ENCODE assay signal across 8 cellular contexts in the genomic region with DNA sequence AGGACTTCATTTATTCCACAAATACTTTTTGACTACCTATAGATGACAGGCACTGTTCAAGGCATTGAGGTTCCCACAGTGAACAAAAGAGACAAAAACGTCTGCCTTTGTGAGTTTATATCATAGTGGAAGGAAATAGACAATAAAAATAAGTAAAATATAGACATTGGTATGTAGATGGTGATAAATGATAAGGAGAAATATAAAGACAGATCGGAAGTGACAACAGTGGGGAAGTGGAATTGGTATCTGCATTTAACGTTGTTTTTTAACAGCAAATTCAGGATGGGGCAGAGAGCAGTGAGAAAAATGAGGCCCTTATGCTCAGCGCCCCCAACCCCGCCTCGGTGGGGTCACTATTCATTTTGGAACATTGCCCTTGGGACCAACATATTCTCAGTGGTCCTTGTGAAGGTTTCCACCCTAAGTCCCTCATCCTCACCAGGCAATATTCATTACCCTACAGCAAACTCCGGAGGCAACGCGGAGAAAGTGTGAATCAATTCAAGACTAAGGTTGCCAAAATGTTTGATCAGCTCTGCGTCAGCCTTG. TPM values are rescaled to one million over a fixed set of nuclear protein-coding genes. Genes with fewer than 3 reads are reported as not detected.
DNase-seq lines count a peak whose midpoint lies in the region; ATAC-seq, FAIRE-seq and TF ChIP-seq lines count a peak whose summit lies in the region.

No MANE protein-coding gene starts in this region.

- intact Hi-C loops in endothelial cell of umbilical vein (cut with micrococcal nuclease) = loop anchor here (2.0 to 10.0 kb wide), 4 partner anchors 52 to 518 kb away; a partner anchor contains a TSS

- H3K9me1 ChIP-seq in endothelial cell of umbilical vein (replicated peaks; ENCODE audit: control insufficient read depth, extremely low read depth, insufficient read depth, low read length) = no peaks in the 10 kb centered on the region

- H3K9ac ChIP-seq in MM.1S (ENCODE audit: low read length) (peak overlapping the region; percentile 97), endothelial cell of umbilical vein (replicated peaks; ENCODE audit: extremely low read depth, insufficient read depth, low read length) (peak overlapping the region; percentile 52)

- peak overlapping the region; percentile 84 for H3K4me2 ChIP-seq in MM.1S (ENCODE audit: low read depth, low read length)
- peak overlapping the region; percentile 98 for H3K4me2 ChIP-seq in endothelial cell of umbilical vein (ENCODE audit: insufficient read depth, low read length)

- H3K27me3 ChIP-seq in MM.1S (replicated peaks; ENCODE audit: insufficient read depth, low read length) (no peaks in the 10 kb centered on the region), endothelial cell of umbilical vein (ENCODE audit: control insufficient read depth in 2 of 2, insufficient read depth in 2 of 2, low read length in 2 of 2) (peaks cover 0 to 3% of the 10 kb centered on the region in 2 experiments)

- BruUV-seq in endothelial cell of umbilical vein (replicated peaks; lab: Mats Ljungman, UMichigan) = TSS peak; percentile 63

- H3K79me2 ChIP-seq in MM.1S (ENCODE audit: low read length) = peaks cover 50% of the 10 kb centered on the region
- peaks cover 33% of the 10 kb centered on the region for H3K79me2 ChIP-seq in endothelial cell of umbilical vein (ENCODE audit: control insufficient read depth, insufficient read depth, low read length)

- H4K20me1 ChIP-seq in MM.1S (ENCODE audit: insufficient read depth, low read length) (no peaks in the 10 kb centered on the region), endothelial cell of umbilical vein (replicated peaks; ENCODE audit: control insufficient read depth, extremely low read depth, insufficient read depth, low read length) (no peaks in the 10 kb centered on the region)

- CTCF ChIA-PET in endothelial cell of umbilical vein (lab: Charles Lee) = interaction anchor here (0.6 to 8.5 kb wide), 22 partner anchors 11 to 576 kb away, joined by 3 to 385 read pairs (median 6); a partner anchor contains a TSS

- peaks cover 6% of the 10 kb centered on the region; the same call in 1 of the 2 replicates for H3F3A ChIP-seq in MM.1S (ENCODE audit: insufficient read depth, low read length)

- H3K27ac ChIP-seq in MM.1S (ENCODE audit: low read length) = peak overlapping the region; percentile 31; the same call in 1 of the 2 replicates
- H3K27ac ChIP-seq in endothelial cell of umbilical vein (ENCODE audit: insufficient read depth, low read depth, low read length) = peak overlapping the region; percentile 56

- no peak for TF ChIP-seq CTCF in MM.1S (IDR thresholded peaks at IDR 0.05; ENCODE audit: low read length)
- TF ChIP-seq CTCF in endothelial cell of umbilical vein (IDR thresholded peaks at IDR 0.05; ENCODE audit: extremely low read depth in 1 of 2, insufficient read depth in 1 of 2, low read depth in 1 of 2, low read length in 2 of 2) = no peak

- no peaks in the 10 kb centered on the region for H3K9me3 ChIP-seq in MM.1S (replicated peaks; ENCODE audit: insufficient read depth, low read length)
- H3K9me3 ChIP-seq in endothelial cell of umbilical vein (replicated peaks; ENCODE audit: control insufficient read depth, insufficient read depth, low read length) = no peaks in the 10 kb centered on the region

- no peaks in the 10 kb centered on the region for H3K9me2 ChIP-seq in MM.1S (replicated peaks; ENCODE audit: insufficient read depth, low read length)

- H3K36me3 ChIP-seq in MM.1S (replicated peaks; ENCODE audit: insufficient read depth, low read length) (no peaks in the 10 kb centered on the region), endothelial cell of umbilical vein (ENCODE audit: control insufficient read depth in 2 of 2, extremely low read depth in 1 of 2, insufficient read depth in 2 of 2, low read length in 2 of 2) (peaks cover 3 to 8% of the 10 kb centered on the region in 2 experiments)

- H2AFZ ChIP-seq in MM.1S (ENCODE audit: low read length) (peak overlapping the region; percentile 82), endothelial cell of umbilical vein (ENCODE audit: low read depth, low read length) (peak overlapping the region; percentile 91)

- H3K4me1 ChIP-seq in MM.1S (ENCODE audit: low read length) (peaks cover 8% of the 10 kb centered on the region; the same call in 1 of the 2 replicates), endothelial cell of umbilical vein (ENCODE audit: control insufficient read depth, extremely low read depth, insufficient read depth, low read length) (peaks cover 21% of the 10 kb centered on the region)

- POLR2A ChIA-PET in endothelial cell of umbilical vein (lab: Charles Lee) = no interaction called here

- peak; percentile 47 for FAIRE-seq in endothelial cell of umbilical vein (lab: Jason Lieb, UNC)

- TF ChIP-seq POLR2A in endothelial cell of umbilical vein (IDR thresholded peaks at IDR 0.05; ENCODE audit: low read depth, low read length) = no peak

- peak; percentile 5 for ATAC-seq in GM18858 (IDR thresholded peaks at IDR 0.05; ENCODE audit: unreplicated experiment)

- H3K4me3 ChIP-seq in MM.1S (ENCODE audit: low read length) (peak overlapping the region; percentile 96), endothelial cell of umbilical vein (replicated peaks in 1 of 3; ENCODE audit: insufficient read depth in 1 of 3, low read depth in 1 of 3, low read length in 3 of 3) (peak overlapping the region; percentile 83 to 90 (median 86))

- no peak for DNase-seq in MM.1S
- peak; percentile 9 for DNase-seq in endothelial cell of umbilical vein (ENCODE audit: low read depth, low spot score)
- peak; percentile 15 for DNase-seq in pons (ENCODE audit: low spot score)
- no peak for DNase-seq in NCI-H1694 treated with DMSO at 0.1 percent for 48 hours (lab: John Stamatoyannopoulos, UW)
- DNase-seq in NCI-H2227 (lab: John Stamatoyannopoulos, UW; ENCODE audit: unreplicated experiment) = no peak
- no peak for DNase-seq in cerebellum (ENCODE audit: low spot score)
- no peak for DNase-seq in stimulated activated CD8-positive, alpha-beta memory T cell treated with anti-CD3 and anti-CD28 coated beads, Interleukin-4, amount 100 ng/mL, for 48 hours

- dilution Hi-C loops in endothelial cell of umbilical vein (cut with MboI; ENCODE audit: extremely low pct_ligation_motif_present, low sequenced_read_pairs) = no loop called here

TF ChIP-seq in endothelial cell of umbilical vein, 7 proteins besides CTCF, POLR2A, EP300 and RAD21:
- TF ChIP-seq FOS (IDR thresholded peaks at IDR 0.05; ENCODE audit: borderline replicate concordance, insufficient read depth, low read length) (no peak), GATA2 (IDR thresholded peaks at IDR 0.05; ENCODE audit: insufficient read depth, insufficient read length, low read depth, low read length) (no peak)

RNA-seq across cellular contexts. Expression of a gene that starts 0.6 kb away (rescaled TPM):
- 40.9 and 44.4 TPM in 2 replicates for total RNA-seq in endothelial cell of umbilical vein
- 25.6 and 28.7 TPM in 2 replicates for polyA plus RNA-seq in endothelial cell of umbilical vein
- 21.8 and 23.5 TPM in 2 replicates for polyA plus RNA-seq in endothelial cell of umbilical vein (2011; cell fraction: cytosol; rRNA removed)
- 21.1 and 21.6 TPM in 2 replicates for polyA plus RNA-seq in endothelial cell of umbilical vein (2011; cell fraction: nucleus; rRNA removed)
- 20.1 and 20.5 TPM in 2 replicates for polyA plus RNA-seq in endothelial cell of umbilical vein (2012)
- polyA minus RNA-seq in endothelial cell of umbilical vein = 37.5 and 45.4 TPM in 2 replicates
- 8.5 TPM for polyA minus RNA-seq in endothelial cell of umbilical vein (2011; cell fraction: cytosol; rRNA and poly(A)+ RNA removed)
- 13.7 TPM in 2 replicates for polyA minus RNA-seq in endothelial cell of umbilical vein (2011; cell fraction: nucleus; rRNA and poly(A)+ RNA removed)
- total RNA-seq in cerebellum = 22.4 TPM

RNA-seq across cellular contexts. Expression of a gene that starts 33.4 kb away (rescaled TPM):
- total RNA-seq in endothelial cell of umbilical vein (4.0 and 6.9 TPM in 2 replicates), cerebellum (7.3 TPM)
- 8.9 and 10.7 TPM in 2 replicates for polyA plus RNA-seq in endothelial cell of umbilical vein
- 4.8 and 5.3 TPM in 2 replicates for polyA plus RNA-seq in endothelial cell of umbilical vein (2011; cell fraction: cytosol; rRNA removed)
- 6.3 and 6.6 TPM in 2 replicates for polyA plus RNA-seq in endothelial cell of umbilical vein (2011; cell fraction: nucleus; rRNA removed)
- 5.9 and 8.2 TPM in 2 replicates for polyA plus RNA-seq in endothelial cell of umbilical vein (2012)
- polyA minus RNA-seq in endothelial cell of umbilical vein = 5.2 and 5.9 TPM in 2 replicates
- polyA minus RNA-seq in endothelial cell of umbilical vein (2011; cell fraction: cytosol; rRNA and poly(A)+ RNA removed) = 0.72 TPM
- polyA minus RNA-seq in endothelial cell of umbilical vein (2011; cell fraction: nucleus; rRNA and poly(A)+ RNA removed) = 2.9 and 3.3 TPM in 2 replicates

RNA-seq across cellular contexts. Expression of a gene that starts 52.8 kb away (rescaled TPM):
- total RNA-seq in endothelial cell of umbilical vein (63.4 and 63.7 TPM in 2 replicates), cerebellum (77.6 TPM)
- 11.7 and 14.5 TPM in 2 replicates for polyA plus RNA-seq in endothelial cell of umbilical vein
- 12.0 and 13.6 TPM in 2 replicates for polyA plus RNA-seq in endothelial cell of umbilical vein (2011; cell fraction: cytosol; rRNA removed)
- polyA plus RNA-seq in endothelial cell of umbilical vein (2011; cell fraction: nucleus; rRNA removed) = 129 and 133 TPM in 2 replicates
- 29.6 and 31.0 TPM in 2 replicates for polyA plus RNA-seq in endothelial cell of umbilical vein (2012)
- polyA minus RNA-seq in endothelial cell of umbilical vein = 35.7 and 65.4 TPM in 2 replicates
- 10.4 TPM for polyA minus RNA-seq in endothelial cell of umbilical vein (2011; cell fraction: cytosol; rRNA and poly(A)+ RNA removed)
- 69.6 and 76.0 TPM in 2 replicates for polyA minus RNA-seq in endothelial cell of umbilical vein (2011; cell fraction: nucleus; rRNA and poly(A)+ RNA removed)

Comparison
In these comparisons a context has a peak if more than half of its experiments do, and no peak if none do; other contexts are left out.
1. DNase-seq: peak in endothelial cell of umbilical vein (single experiment) and pons (single experiment); none in MM.1S (single experiment), NCI-H1694 treated with DMSO at 0.1 percent for 48 hours (single experiment), NCI-H2227 (single experiment), cerebellum (single experiment) and stimulated activated CD8-positive, alpha-beta memory T cell treated with anti-CD3 and anti-CD28 coated beads, Interleukin-4, amount 100 ng/mL, for 48 hours (single experiment).